28 cellular contexts compared by ENCODE assay signal in genomic region chr21:45401916-45402900, GRCh38. TPM values are rescaled to one million over a fixed set of nuclear protein-coding genes. Genes with fewer than 3 reads are reported as not detected.
DNase-seq lines count a peak whose midpoint lies in the region; ATAC-seq and TF ChIP-seq lines count a peak whose summit lies in the region.
"Had no signal": no experiment of that assay in that cellular context is flagged by ENCODE, and none has a peak within 500 bp of the region (broad histone marks: within the 10 kb centered on the region; RNA-seq: fewer than 3 reads in every experiment).

No MANE protein-coding gene starts in this region.

- peaks cover 27% of the 10 kb centered on the region for H3K4me1 ChIP-seq in left ventricle myocardium inferior

- no peaks in the 10 kb centered on the region for H3K36me3 ChIP-seq in left ventricle myocardium inferior
- H3K36me3 ChIP-seq: breast epithelium, esophagus squamous epithelium, gastroesophageal sphincter had no signal

- H3K27me3 ChIP-seq in left ventricle myocardium inferior (ENCODE audit: low read depth): no peaks in the 10 kb centered on the region
- H3K27me3 ChIP-seq: breast epithelium, testis had no signal

- DNase-seq in WTC11 (ENCODE audit: low spot score) (peak; percentile 10), left ventricle myocardium inferior (peak; percentile 12), naive B cell (no peak), type B pancreatic cell (ENCODE audit: extremely low spot score, unreplicated experiment) (no peak), NCI-H146 treated with DMSO at 0.1 percent for 48 hours (lab: John Stamatoyannopoulos, UW; ENCODE audit: unreplicated experiment) (no peak)
- DNase-seq: activated CD4-positive, alpha-beta T cell treated with anti-CD3 and anti-CD28 coated beads, Interleukin-2, amount 10 ng/mL, durations not matched to agents 24 days and 14 days; activated naive CD4-positive, alpha-beta T cell treated with anti-CD3 and anti-CD28 coated beads for 36 hours; activated T-cell treated with anti-CD3 and anti-CD28 coated beads, Interleukin-2, amount 50 U/mL, for 48 hours; amniotic stem cell; CD8-positive, alpha-beta T cell; cortex of kidney; DMS 273 treated with DMSO at 0.1 percent for 48 hours; esophagus squamous epithelium; IMR-90; mesendoderm; NCI-H1092 treated with DMSO at 0.1 percent for 48 hours; NCI-H1930; small intestine; stimulated activated CD4-positive, alpha-beta T cell treated with anti-CD3 and anti-CD28 coated beads, Interleukin-2, amount 100 ng/mL, for 24 hours; T-helper 17 cell; testis had no signal

- no peak overlapping the region for H3K27ac ChIP-seq in left ventricle myocardium inferior (replicated peaks)
- H3K27ac ChIP-seq: breast epithelium, gastroesophageal sphincter, SK-N-MC, testis had no signal

- H3K27me3 Mint-ChIP-seq in WTC11 (ENCODE audit: low read depth): peaks cover 27% of the 10 kb centered on the region
- H3K27me3 Mint-ChIP-seq in naive B cell: peaks cover 49 to 69% (median 68%) of the 10 kb centered on the region in 3 donors
- peaks cover 14% of the 10 kb centered on the region for H3K27me3 Mint-ChIP-seq in type B pancreatic cell

- POLR2A ChIA-PET in WTC11 (lab: Charles Lee): no interaction called here

- CTCF ChIA-PET in WTC11 (lab: Charles Lee): interaction anchor here (1.2 to 1.3 kb wide), 2 partner anchors 44 to 112 kb away, joined by 4 to 5 read pairs; no protein-coding TSS in a partner anchor

- no peak for TF ChIP-seq CTCF in WTC11 (IDR thresholded peaks at IDR 0.05)
- TF ChIP-seq CTCF in left ventricle myocardium inferior (IDR thresholded peaks at IDR 0.05; ENCODE audit: borderline replicate concordance): no peak
- no peak for TF ChIP-seq CTCF in type B pancreatic cell (conservative IDR thresholded peaks at IDR 0.05)

- H3K4me1 Mint-ChIP-seq in WTC11 (peaks cover 21% of the 10 kb centered on the region), naive B cell (peaks cover 14 to 18% (median 18%) of the 10 kb centered on the region in 3 donors), type B pancreatic cell (ENCODE audit: unreplicated experiment) (peaks cover 19% of the 10 kb centered on the region)

- no peak overlapping the region for H3K27ac Mint-ChIP-seq in WTC11
- no peak overlapping the region for H3K27ac Mint-ChIP-seq in naive B cell
- peak overlapping the region; percentile 90 for H3K27ac Mint-ChIP-seq in type B pancreatic cell
- H3K27ac Mint-ChIP-seq: activated CD4-positive, alpha-beta T cell treated with anti-CD3 and anti-CD28 coated beads, Interleukin-2, amount 10 ng/mL, durations not matched to agents 24 days and 14 days; activated naive CD4-positive, alpha-beta T cell treated with anti-CD3 and anti-CD28 coated beads for 36 hours; CD8-positive, alpha-beta T cell; stimulated activated effector memory CD8-positive, alpha-beta T cell treated with anti-CD3 and anti-CD28 coated beads, Interleukin-12 subunit alpha, Interleukin-12 subunit beta, amount 100 ng/mL, for 72 hours; T-helper 17 cell had no signal

- ATAC-seq in WTC11 (no peak), naive B cell (ENCODE audit: low read depth in 2 of 2) (no peak), HG03571 (IDR thresholded peaks at IDR 0.05; ENCODE audit: unreplicated experiment) (no peak), HG03025 (IDR thresholded peaks at IDR 0.05; ENCODE audit: low FRiP score, unreplicated experiment) (no peak)
- ATAC-seq: CD8-positive, alpha-beta T cell; gastroesophageal sphincter; stimulated activated effector memory CD8-positive, alpha-beta T cell treated with anti-CD3 and anti-CD28 coated beads, Interleukin-12 subunit alpha, Interleukin-12 subunit beta, amount 100 ng/mL, for 72 hours; T-helper 17 cell had no signal

- H3K4me3 ChIP-seq in left ventricle myocardium inferior: no peak overlapping the region
- H3K4me3 ChIP-seq: breast epithelium, esophagus squamous epithelium, gastroesophageal sphincter, HAP-1, SK-N-MC, testis had no signal

- H3K9me3 Mint-ChIP-seq in WTC11 (peaks cover 15% of the 10 kb centered on the region), naive B cell (peaks cover 6 to 22% (median 12%) of the 10 kb centered on the region in 7 donors), type B pancreatic cell (no peaks in the 10 kb centered on the region)

- no peak overlapping the region for H3K4me3 Mint-ChIP-seq in WTC11
- peak overlapping the region in 5 of 8 donors; percentile 15 to 80 (median 42) for H3K4me3 Mint-ChIP-seq in naive B cell
- H3K4me3 Mint-ChIP-seq in type B pancreatic cell: peak overlapping the region; percentile 34
- H3K4me3 Mint-ChIP-seq: activated naive CD4-positive, alpha-beta T cell treated with anti-CD3 and anti-CD28 coated beads for 36 hours had no signal

- peaks cover 7% of the 10 kb centered on the region for H3K36me3 Mint-ChIP-seq in WTC11
- peaks cover 0 to 22% of the 10 kb centered on the region in 2 donors for H3K36me3 Mint-ChIP-seq in naive B cell
- peaks cover 6% of the 10 kb centered on the region for H3K36me3 Mint-ChIP-seq in type B pancreatic cell
- H3K36me3 Mint-ChIP-seq: stimulated activated effector memory CD8-positive, alpha-beta T cell treated with anti-CD3 and anti-CD28 coated beads, Interleukin-12 subunit alpha, Interleukin-12 subunit beta, amount 100 ng/mL, for 72 hours had no signal

- peaks cover 12% of the 10 kb centered on the region for H3K9me3 ChIP-seq in left ventricle myocardium inferior (replicated peaks)
- H3K9me3 ChIP-seq: testis had no signal

- intact Hi-C loops in left ventricle myocardium inferior (cut with micrococcal nuclease): no loop called here

TF ChIP-seq in WTC11, 78 proteins besides CTCF, POLR2A, EP300 and RAD21 (continues in another document):
- TF ChIP-seq MYBL2 (CRISPR knock-in tag; IDR thresholded peaks at IDR 0.05) (no peak), ZNF416 (CRISPR knock-in tag; IDR thresholded peaks at IDR 0.05) (no peak), ATF2 (CRISPR knock-in tag; IDR thresholded peaks at IDR 0.05; ENCODE audit: borderline replicate concordance, low read depth) (no peak), NR3C1 (CRISPR knock-in tag; conservative IDR thresholded peaks at IDR 0.05; ENCODE audit: low read depth) (no peak), CREB1 (CRISPR knock-in tag; IDR thresholded peaks at IDR 0.05) (no peak), HMGXB4 (CRISPR knock-in tag; IDR thresholded peaks at IDR 0.05) (no peak), ELF4 (CRISPR knock-in tag; IDR thresholded peaks at IDR 0.05; ENCODE audit: low read depth) (no peak)
- TF ChIP-seq, protein P1, sequence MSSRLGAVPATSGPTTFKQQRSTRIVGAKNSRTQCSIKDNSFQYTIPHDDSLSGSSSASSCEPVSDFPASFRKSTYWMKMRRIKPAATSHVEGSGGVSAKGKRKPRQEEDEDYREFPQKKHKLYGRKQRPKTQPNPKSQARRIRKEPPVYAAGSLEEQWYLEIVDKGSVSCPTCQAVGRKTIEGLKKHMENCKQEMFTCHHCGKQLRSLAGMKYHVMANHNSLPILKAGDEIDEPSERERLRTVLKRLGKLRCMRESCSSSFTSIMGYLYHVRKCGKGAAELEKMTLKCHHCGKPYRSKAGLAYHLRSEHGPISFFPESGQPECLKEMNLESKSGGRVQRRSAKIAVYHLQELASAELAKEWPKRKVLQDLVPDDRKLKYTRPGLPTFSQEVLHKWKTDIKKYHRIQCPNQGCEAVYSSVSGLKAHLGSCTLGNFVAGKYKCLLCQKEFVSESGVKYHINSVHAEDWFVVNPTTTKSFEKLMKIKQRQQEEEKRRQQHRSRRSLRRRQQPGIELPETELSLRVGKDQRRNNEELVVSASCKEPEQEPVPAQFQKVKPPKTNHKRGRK (CRISPR knock-in tag; IDR thresholded peaks at IDR 0.05; ENCODE audit: borderline replicate concordance): no peak
- TF ChIP-seq, protein P2, sequence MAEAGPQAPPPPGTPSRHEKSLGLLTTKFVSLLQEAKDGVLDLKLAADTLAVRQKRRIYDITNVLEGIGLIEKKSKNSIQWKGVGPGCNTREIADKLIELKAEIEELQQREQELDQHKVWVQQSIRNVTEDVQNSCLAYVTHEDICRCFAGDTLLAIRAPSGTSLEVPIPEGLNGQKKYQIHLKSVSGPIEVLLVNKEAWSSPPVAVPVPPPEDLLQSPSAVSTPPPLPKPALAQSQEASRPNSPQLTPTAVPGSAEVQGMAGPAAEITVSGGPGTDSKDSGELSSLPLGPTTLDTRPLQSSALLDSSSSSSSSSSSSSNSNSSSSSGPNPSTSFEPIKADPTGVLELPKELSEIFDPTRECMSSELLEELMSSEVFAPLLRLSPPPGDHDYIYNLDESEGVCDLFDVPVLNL (CRISPR knock-in tag; IDR thresholded peaks at IDR 0.05; ENCODE audit: borderline replicate concordance, low read depth): no peak
- TF ChIP-seq, protein P3, sequence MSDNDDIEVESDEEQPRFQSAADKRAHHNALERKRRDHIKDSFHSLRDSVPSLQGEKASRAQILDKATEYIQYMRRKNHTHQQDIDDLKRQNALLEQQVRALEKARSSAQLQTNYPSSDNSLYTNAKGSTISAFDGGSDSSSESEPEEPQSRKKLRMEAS (CRISPR knock-in tag; IDR thresholded peaks at IDR 0.05): no peak

RNA-seq across cellular contexts. Expression of gene COL18A1, which starts 2.8 kb away (rescaled TPM):
- total RNA-seq in WTC11 (2021) (231 to 241 TPM (median 231 TPM) in 3 replicates), left ventricle myocardium inferior (66.5 TPM), type B pancreatic cell (ENCODE audit: low replicate concordance) (150 and 168 TPM in 2 replicates)
- polyA plus RNA-seq in naive B cell (ENCODE audit: low read depth in 6 of 6): under 1 TPM; 0.13 to 0.49 (median 0.21) TPM

Comparison
In these comparisons a context has a peak if more than half of its experiments do, and no peak if none do; other contexts are left out.
1. DNase-seq: peak in WTC11 (single experiment) and left ventricle myocardium inferior (single experiment); none in naive B cell (single experiment), type B pancreatic cell (single experiment) and NCI-H146 treated with DMSO at 0.1 percent for 48 hours (single experiment).